ENCODE assay signal across 2 cellular contexts in genomic region chr5:88836195-88836838, GRCh38.
TF ChIP-seq lines count a peak whose summit lies in the region.

No MANE protein-coding gene starts in this region.

TF ChIP-seq in HCT116, 20 proteins besides CTCF, POLR2A, EP300 and RAD21 (continued from another document):
- TF ChIP-seq REST (IDR thresholded peaks at IDR 0.05; ENCODE audit: low read depth) (no peak), ELF1 (IDR thresholded peaks at IDR 0.05; ENCODE audit: borderline replicate concordance, low read depth) (no peak), ZNF274 (IDR thresholded peaks at IDR 0.05; ENCODE audit: low read depth, low read length) (no peak), ATF3 (IDR thresholded peaks at IDR 0.05) (no peak), MAX (IDR thresholded peaks at IDR 0.05) (no peak)
- TF ChIP-seq, protein P1, sequence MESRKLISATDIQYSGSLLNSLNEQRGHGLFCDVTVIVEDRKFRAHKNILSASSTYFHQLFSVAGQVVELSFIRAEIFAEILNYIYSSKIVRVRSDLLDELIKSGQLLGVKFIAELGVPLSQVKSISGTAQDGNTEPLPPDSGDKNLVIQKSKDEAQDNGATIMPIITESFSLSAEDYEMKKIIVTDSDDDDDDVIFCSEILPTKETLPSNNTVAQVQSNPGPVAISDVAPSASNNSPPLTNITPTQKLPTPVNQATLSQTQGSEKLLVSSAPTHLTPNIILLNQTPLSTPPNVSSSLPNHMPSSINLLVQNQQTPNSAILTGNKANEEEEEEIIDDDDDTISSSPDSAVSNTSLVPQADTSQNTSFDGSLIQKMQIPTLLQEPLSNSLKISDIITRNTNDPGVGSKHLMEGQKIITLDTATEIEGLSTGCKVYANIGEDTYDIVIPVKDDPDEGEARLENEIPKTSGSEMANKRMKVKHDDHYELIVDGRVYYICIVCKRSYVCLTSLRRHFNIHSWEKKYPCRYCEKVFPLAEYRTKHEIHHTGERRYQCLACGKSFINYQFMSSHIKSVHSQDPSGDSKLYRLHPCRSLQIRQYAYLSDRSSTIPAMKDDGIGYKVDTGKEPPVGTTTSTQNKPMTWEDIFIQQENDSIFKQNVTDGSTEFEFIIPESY (IDR thresholded peaks at IDR 0.05; ENCODE audit: extremely low read depth, insufficient replicate concordance, low read length), result no peak
TF ChIP-seq in HCT116: peak in this region for 0.

TF ChIP-seq in liver, 16 proteins besides CTCF, POLR2A, EP300 and RAD21 (continued from another document):
- TF ChIP-seq REST (IDR thresholded peaks at IDR 0.05), result no peak
